Comparison of ENCODE assay signal across 8 cellular contexts in the genomic region with DNA sequence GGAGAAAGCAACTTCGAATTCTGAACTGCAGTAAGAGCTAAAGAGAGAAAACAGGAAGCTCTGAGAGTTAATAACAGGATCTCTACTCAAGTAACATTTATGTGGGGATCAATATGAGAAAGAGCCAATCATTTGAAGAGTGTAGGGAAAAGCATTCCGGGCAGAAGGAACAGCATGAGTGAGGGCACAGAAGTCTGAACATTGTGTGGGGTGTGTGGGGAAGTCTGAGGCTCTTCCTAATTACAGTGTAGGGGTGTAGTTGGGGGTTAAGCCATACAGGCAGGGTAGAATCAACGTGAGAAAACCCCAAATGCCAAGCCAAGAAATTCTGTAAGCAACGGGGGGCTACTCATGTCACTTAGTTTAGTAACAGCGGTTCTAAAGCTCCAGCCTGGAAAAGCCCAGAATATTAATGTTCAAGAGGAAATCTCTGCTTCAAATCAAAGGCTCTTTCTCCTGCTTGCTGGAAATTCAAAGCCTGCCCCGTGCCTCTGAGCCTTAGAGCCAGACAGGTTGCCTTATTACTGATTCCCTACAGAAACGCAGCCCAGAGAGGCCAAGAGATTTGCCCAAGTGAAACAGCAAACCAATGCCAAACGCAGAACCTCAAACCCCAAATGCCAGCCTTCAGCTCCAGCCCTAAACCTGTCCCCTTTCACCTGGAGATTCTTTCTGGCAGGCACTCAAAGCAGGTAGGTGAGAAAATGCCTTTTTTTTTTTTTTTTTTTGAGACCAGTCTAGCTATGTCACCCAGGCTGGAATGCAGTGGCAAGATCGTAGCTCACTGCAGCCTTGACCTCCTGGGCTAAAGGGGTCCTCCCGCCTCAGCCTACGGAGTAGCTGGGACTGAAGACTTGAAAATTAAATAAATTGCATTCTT. TPM values are rescaled to one million over a fixed set of nuclear protein-coding genes. Genes with fewer than 3 reads are reported as not detected.
DNase-seq lines count a peak whose midpoint lies in the region; ATAC-seq and TF ChIP-seq lines count a peak whose summit lies in the region.

No MANE protein-coding gene starts in this region.

- CTCF ChIA-PET in activated naive CD4-positive, alpha-beta T cell treated with anti-CD3 and anti-CD28 coated beads for 36 hours (lab: Charles Lee), result interaction anchor here (0.6 to 2.0 kb wide), 8 partner anchors 9 to 58 kb away, joined by 3 to 8 read pairs (median 4); no protein-coding TSS in a partner anchor

- peak overlapping the region; percentile 36 to 54 (median 53) for H3K4me3 ChIP-seq in right lobe of liver

- H3K27ac Mint-ChIP-seq in activated naive CD4-positive, alpha-beta T cell treated with anti-CD3 and anti-CD28 coated beads for 36 hours, result peak overlapping the region; percentile 99
- peak overlapping the region; percentile 95 for H3K27ac Mint-ChIP-seq in activated naive CD4-positive, alpha-beta T cell treated with anti-CD3 and anti-CD28 coated beads, Interleukin-2, amount 50 U/mL, for 72 hours
- peak overlapping the region; percentile 55 for H3K27ac Mint-ChIP-seq in type B pancreatic cell

- H3K9me3 Mint-ChIP-seq in activated naive CD4-positive, alpha-beta T cell treated with anti-CD3 and anti-CD28 coated beads for 36 hours, result no peaks in the 10 kb centered on the region
- H3K9me3 Mint-ChIP-seq in activated naive CD4-positive, alpha-beta T cell treated with anti-CD3 and anti-CD28 coated beads, Interleukin-2, amount 50 U/mL, for 72 hours, result peaks cover 0 to 5% of the 10 kb centered on the region in 2 donors
- H3K9me3 Mint-ChIP-seq in type B pancreatic cell, result no peaks in the 10 kb centered on the region

- H3K36me3 ChIP-seq in right lobe of liver, result no peaks in the 10 kb centered on the region

- no peak for ATAC-seq in activated naive CD4-positive, alpha-beta T cell treated with anti-CD3 and anti-CD28 coated beads, Interleukin-2, amount 50 U/mL, for 72 hours
- ATAC-seq in right lobe of liver (no peak), HG03432 (IDR thresholded peaks at IDR 0.05; ENCODE audit: unreplicated experiment) (no peak)

- DNase-seq in activated naive CD4-positive, alpha-beta T cell treated with anti-CD3 and anti-CD28 coated beads for 36 hours, result peak; percentile 38
- DNase-seq in activated naive CD4-positive, alpha-beta T cell treated with anti-CD3 and anti-CD28 coated beads, Interleukin-2, amount 50 U/mL, for 16 hours, result no peak
- peak in 1 of 2 donors; percentile 53 for DNase-seq in activated naive CD4-positive, alpha-beta T cell treated with anti-CD3 and anti-CD28 coated beads, Interleukin-2, amount 50 U/mL, for 72 hours (ENCODE audit: low spot score in 2 of 2)
- DNase-seq in right lobe of liver (peak in 1 of 3 donors; percentile 52), type B pancreatic cell (ENCODE audit: extremely low spot score, unreplicated experiment) (no peak), NCI-H1092 treated with DMSO at 0.1 percent for 48 hours (lab: John Stamatoyannopoulos, UW) (no peak)
- no peak for DNase-seq in stimulated activated CD4-positive, alpha-beta T cell treated with anti-CD3 and anti-CD28 coated beads, Interleukin-2, amount 100 ng/mL, for 48 hours

- H3K27ac ChIP-seq in right lobe of liver, result peak overlapping the region; percentile 88 to 97 (median 95)

- TF ChIP-seq POLR2A in right lobe of liver (IDR thresholded peaks at IDR 0.05), result no peak

- peaks cover 76% of the 10 kb centered on the region for H3K4me1 Mint-ChIP-seq in activated naive CD4-positive, alpha-beta T cell treated with anti-CD3 and anti-CD28 coated beads for 36 hours (ENCODE audit: low read depth)
- peaks cover 32% of the 10 kb centered on the region for H3K4me1 Mint-ChIP-seq in type B pancreatic cell (ENCODE audit: unreplicated experiment)

- no peaks in the 10 kb centered on the region for H3K27me3 Mint-ChIP-seq in activated naive CD4-positive, alpha-beta T cell treated with anti-CD3 and anti-CD28 coated beads for 36 hours (ENCODE audit: low read depth)
- peaks cover 2% of the 10 kb centered on the region for H3K27me3 Mint-ChIP-seq in type B pancreatic cell

- H3K36me3 Mint-ChIP-seq in activated naive CD4-positive, alpha-beta T cell treated with anti-CD3 and anti-CD28 coated beads for 36 hours (ENCODE audit: low read depth), result peaks cover 10% of the 10 kb centered on the region
- peaks cover 6 to 16% of the 10 kb centered on the region in 2 donors for H3K36me3 Mint-ChIP-seq in activated naive CD4-positive, alpha-beta T cell treated with anti-CD3 and anti-CD28 coated beads, Interleukin-2, amount 50 U/mL, for 72 hours
- H3K36me3 Mint-ChIP-seq in type B pancreatic cell, result no peaks in the 10 kb centered on the region

- TF ChIP-seq CTCF in right lobe of liver (IDR thresholded peaks at IDR 0.05) (no peak), type B pancreatic cell (conservative IDR thresholded peaks at IDR 0.05) (no peak)

- 39% methylated on average over 9 of the region's 11 CpGs for WGBS in right lobe of liver (ENCODE audit: insufficient coverage, low coverage, low lambda C conversion rate, missing lambda C conversion rate)

- peak overlapping the region; percentile 80 for H3K4me3 Mint-ChIP-seq in activated naive CD4-positive, alpha-beta T cell treated with anti-CD3 and anti-CD28 coated beads for 36 hours
- peak overlapping the region; percentile 74 for H3K4me3 Mint-ChIP-seq in type B pancreatic cell

- H3K27me3 ChIP-seq in right lobe of liver, result no peaks in the 10 kb centered on the region

- intact Hi-C loops in activated naive CD4-positive, alpha-beta T cell treated with anti-CD3 and anti-CD28 coated beads for 36 hours (cut with micrococcal nuclease), result no loop called here
- intact Hi-C loops in right lobe of liver (cut with DNase I), result loop anchor here in 1 of 2 donors (5.0 kb wide), 1 partner anchor 46 kb away; the partner anchor contains the start of gene DDIT4

- no peaks in the 10 kb centered on the region for H3K9me3 ChIP-seq in right lobe of liver

- peaks cover 0 to 60% (median 36%) of the 10 kb centered on the region in 4 donors for H3K4me1 ChIP-seq in right lobe of liver

RNA-seq across cellular contexts. Expression of gene DNAJB12, which starts 36.1 kb away (rescaled TPM):
- 10 to 100 TPM; 13.7 to 14.1 TPM for total RNA-seq in activated naive CD4-positive, alpha-beta T cell treated with anti-CD3 and anti-CD28 coated beads for 36 hours
- total RNA-seq in activated naive CD4-positive, alpha-beta T cell treated with anti-CD3 and anti-CD28 coated beads, Interleukin-2, amount 50 U/mL, for 72 hours, result 10 to 100 TPM; 20.7 to 26.6 TPM
- total RNA-seq in right lobe of liver (10 to 100 TPM; 16.6 to 22.1 (median 19.2) TPM), type B pancreatic cell (ENCODE audit: low replicate concordance) (30.6 and 34.3 TPM in 2 replicates)

RNA-seq across cellular contexts. Expression of gene DDIT4, which starts 44.9 kb away (rescaled TPM):
- total RNA-seq in activated naive CD4-positive, alpha-beta T cell treated with anti-CD3 and anti-CD28 coated beads for 36 hours, result 100 to 1,000 TPM; 684 to 689 TPM
- 1,000 to 10,000 TPM; 1,025 to 1,076 TPM for total RNA-seq in activated naive CD4-positive, alpha-beta T cell treated with anti-CD3 and anti-CD28 coated beads, Interleukin-2, amount 50 U/mL, for 72 hours
- total RNA-seq in right lobe of liver (100 to 1,000 TPM in 4 of 6 experiments, 10 to 100 TPM in 2; 51.7 to 180 (median 143) TPM), type B pancreatic cell (ENCODE audit: low replicate concordance) (95.9 and 130 TPM in 2 replicates)
